Comparison of ENCODE assay signal across 9 cellular contexts in genomic region chr1:66503841-66504470, GRCh38. TPM values are rescaled to one million over a fixed set of nuclear protein-coding genes. Genes with fewer than 3 reads are reported as not detected.
DNase-seq lines count a peak whose midpoint lies in the region; ATAC-seq, FAIRE-seq and TF ChIP-seq lines count a peak whose summit lies in the region.
"Had no signal": no experiment of that assay in that cellular context is flagged by ENCODE, and none has a peak within 500 bp of the region (broad histone marks: within the 10 kb centered on the region; RNA-seq: fewer than 3 reads in every experiment).

No MANE protein-coding gene starts in this region.

- H3K9me3 ChIP-seq in Panc1 (ENCODE audit: control insufficient read depth, insufficient read depth, low read depth, low read length) (no peaks in the 10 kb centered on the region), breast epithelium (no peaks in the 10 kb centered on the region), kidney (ENCODE audit: control insufficient read depth in 1 of 2, low read length in 2 of 2) (no peaks in the 10 kb centered on the region)

- H3K27ac ChIP-seq in Panc1 (ENCODE audit: low read length) = no peak overlapping the region
- no peak overlapping the region for H3K27ac ChIP-seq in breast epithelium
- H3K27ac ChIP-seq in kidney (ENCODE audit: low read depth in 2 of 2, low read length in 2 of 2) = no peak overlapping the region

- H3K27me3 ChIP-seq in Panc1 (ENCODE audit: control insufficient read depth, insufficient read depth, low read length) (no peaks in the 10 kb centered on the region), breast epithelium (no peaks in the 10 kb centered on the region)

- CTCF ChIA-PET in Panc1 (lab: Charles Lee) = interaction anchor here (0.5 to 1.4 kb wide), 3 partner anchors 14 to 161 kb away, joined by 3 to 9 read pairs (median 3); no protein-coding TSS in a partner anchor

- FAIRE-seq in kidney (lab: Jason Lieb, UNC) = peak; percentile 15

- no peak overlapping the region for H3K4me3 Mint-ChIP-seq in stimulated activated naive B cell treated with anti-CD40 and anti-IgM and Interleukin-4, amounts not matched to agents 10 μg/mL and 1 μg/mL and 100 μg/mL, for 72 hours
- H3K4me3 Mint-ChIP-seq: CD8-positive, alpha-beta memory T cell had no signal

- in situ Hi-C loops in Panc1 (cut with HindIII; ENCODE audit: low pct_unique_long_range_greater_than_20kb, low sequenced_read_pairs) = no loop called here

- DNase-seq in NCI-H2196 (lab: John Stamatoyannopoulos, UW; ENCODE audit: unreplicated experiment) (peak; percentile 26), NCI-H2196 treated with DMSO at 0.1 percent for 48 hours (lab: John Stamatoyannopoulos, UW; ENCODE audit: unreplicated experiment) (no peak), KG1 (lab: John Stamatoyannopoulos, UW) (peak; percentile 39), Panc1 (ENCODE audit: low read depth, low spot score) (no peak), breast epithelium (ENCODE audit: low spot score in 2 of 2) (no peak), kidney (no peak)
- no peak for DNase-seq in stimulated activated naive B cell treated with anti-CD40 and anti-IgM and Interleukin-4, amounts not matched to agents 10 μg/mL and 1 μg/mL and 100 μg/mL, for 72 hours

- H3K36me3 ChIP-seq in Panc1 (ENCODE audit: control insufficient read depth, insufficient read depth, low read length) (no peaks in the 10 kb centered on the region), breast epithelium (no peaks in the 10 kb centered on the region), kidney (ENCODE audit: control insufficient read depth in 1 of 2, insufficient read depth in 2 of 2, low read length in 2 of 2) (no peaks in the 10 kb centered on the region)

- no TSS peak for BruUV-seq in Panc1 (replicated peaks; lab: Mats Ljungman, UMichigan)

- H3K4me3 ChIP-seq in Panc1 (ENCODE audit: low read depth in 2 of 2, low read length in 2 of 2) (no peak overlapping the region), breast epithelium (no peak overlapping the region), kidney (ENCODE audit: low read length in 2 of 2) (no peak overlapping the region)

- TF ChIP-seq POLR2A in breast epithelium (IDR thresholded peaks at IDR 0.05) = no peak

- TF ChIP-seq CTCF in Panc1 (IDR thresholded peaks at IDR 0.05) (peak; percentile 69), breast epithelium (IDR thresholded peaks at IDR 0.05) (peak; percentile 6 to 53 (median 41)), kidney (IDR thresholded peaks at IDR 0.05; ENCODE audit: borderline replicate concordance, extremely low read depth, insufficient read depth) (peak; percentile 49)

- ATAC-seq in GM21737 (IDR thresholded peaks at IDR 0.05; ENCODE audit: unreplicated experiment) (peak; percentile 83), Panc1 (peak; percentile 70; the same call in 1 of the 2 replicates)
- ATAC-seq in stimulated activated naive B cell treated with anti-CD40 and anti-IgM and Interleukin-4, amounts not matched to agents 10 μg/mL and 1 μg/mL and 100 μg/mL, for 72 hours (replicated peaks) = peak; percentile 68 to 76

- no peak overlapping the region for H3K9ac ChIP-seq in kidney (ENCODE audit: low read length in 2 of 2)

- intact Hi-C loops in Panc1 (cut with micrococcal nuclease; ENCODE audit: unreplicated experiment) = no loop called here
- intact Hi-C loops in breast epithelium (cut with DNase I; ENCODE audit: low total_unique reads) = no loop called here
- intact Hi-C loops in kidney (cut with DNase I) = no loop called here

- H3K36me3 Mint-ChIP-seq in stimulated activated naive B cell treated with anti-CD40 and anti-IgM and Interleukin-4, amounts not matched to agents 10 μg/mL and 1 μg/mL and 100 μg/mL, for 72 hours = no peaks in the 10 kb centered on the region
- H3K36me3 Mint-ChIP-seq: CD8-positive, alpha-beta memory T cell had no signal

- peaks cover 8 to 9% of the 10 kb centered on the region in 2 donors for H3K27me3 Mint-ChIP-seq in stimulated activated naive B cell treated with anti-CD40 and anti-IgM and Interleukin-4, amounts not matched to agents 10 μg/mL and 1 μg/mL and 100 μg/mL, for 72 hours

- H3K4me1 Mint-ChIP-seq in stimulated activated naive B cell treated with anti-CD40 and anti-IgM and Interleukin-4, amounts not matched to agents 10 μg/mL and 1 μg/mL and 100 μg/mL, for 72 hours = peaks cover 0 to 2% of the 10 kb centered on the region in 2 donors
- H3K4me1 Mint-ChIP-seq: CD8-positive, alpha-beta memory T cell had no signal

- POLR2A ChIA-PET in Panc1 (lab: Charles Lee) = no interaction called here

- H3K9me3 Mint-ChIP-seq in stimulated activated naive B cell treated with anti-CD40 and anti-IgM and Interleukin-4, amounts not matched to agents 10 μg/mL and 1 μg/mL and 100 μg/mL, for 72 hours = no peaks in the 10 kb centered on the region
- H3K9me3 Mint-ChIP-seq: CD8-positive, alpha-beta memory T cell had no signal

- H3K4me1 ChIP-seq in Panc1 (ENCODE audit: control insufficient read depth, insufficient read depth, low read length) (no peaks in the 10 kb centered on the region), breast epithelium (no peaks in the 10 kb centered on the region), kidney (ENCODE audit: control insufficient read depth in 1 of 2, insufficient read depth in 1 of 2, low read depth in 1 of 2, low read length in 2 of 2) (no peaks in the 10 kb centered on the region)

- H3K27ac Mint-ChIP-seq in stimulated activated naive B cell treated with anti-CD40 and anti-IgM and Interleukin-4, amounts not matched to agents 10 μg/mL and 1 μg/mL and 100 μg/mL, for 72 hours = no peak overlapping the region
- H3K27ac Mint-ChIP-seq: CD8-positive, alpha-beta memory T cell had no signal

RNA-seq across cellular contexts. Expression of gene SGIP1, which starts 30.0 kb away (rescaled TPM):
- total RNA-seq in Panc1 (2021; ENCODE audit: unreplicated experiment) (1.6 TPM), breast epithelium (1 to 10 TPM; 3.1 to 6.6 (median 3.5) TPM), kidney (11.2 TPM)
- 1.5 TPM for polyA plus RNA-seq in Panc1 (2012; ENCODE audit: insufficient read length)
- 8.3 TPM for polyA plus RNA-seq in kidney (ENCODE audit: insufficient read depth, low read depth, low replicate concordance)
- total RNA-seq: CD8-positive, alpha-beta memory T cell had no signal
- polyA plus RNA-seq: CD8-positive, alpha-beta memory T cell had no signal

Comparison
In these comparisons a context has a peak if more than half of its experiments do, and no peak if none do; other contexts are left out.
1. DNase-seq: peak in NCI-H2196 (single experiment) and KG1 (single experiment); none in NCI-H2196 treated with DMSO at 0.1 percent for 48 hours (single experiment), Panc1 (single experiment), breast epithelium (0 of 2), kidney (single experiment) and stimulated activated naive B cell treated with anti-CD40 and anti-IgM and Interleukin-4, amounts not matched to agents 10 μg/mL and 1 μg/mL and 100 μg/mL, for 72 hours (single experiment).
2. Peak in every context shown above with its lines, with median percentiles within 50 percentile points of each other: ATAC-seq and CTCF ChIP-seq.